Comparison of ENCODE assay signal across 16 cellular contexts in the genomic region with DNA sequence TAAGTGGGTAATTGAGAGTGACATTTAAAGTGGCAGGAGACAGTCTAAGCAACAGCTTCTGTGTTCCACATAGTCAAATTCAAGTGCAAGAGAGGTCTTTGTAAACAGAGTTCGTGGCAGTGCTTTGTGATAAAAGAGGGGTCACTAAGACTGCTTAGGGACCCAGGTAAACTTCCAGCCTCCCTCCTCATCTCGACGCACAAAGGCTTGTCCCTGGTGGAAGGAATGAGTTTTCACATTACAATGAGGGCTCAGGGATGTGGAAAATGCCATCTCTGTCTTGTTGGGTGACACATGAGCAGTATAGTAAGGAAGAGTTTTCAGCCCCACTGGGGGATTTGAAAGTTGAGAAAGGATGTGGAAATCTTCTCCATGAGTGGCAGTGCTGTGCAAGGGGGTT. TPM values are rescaled to one million over a fixed set of nuclear protein-coding genes. Genes with fewer than 3 reads are reported as not detected.
"Had no signal": no experiment of that assay in that cellular context is flagged by ENCODE, and none has a peak within 500 bp of the region (broad histone marks: within the 10 kb centered on the region; RNA-seq: fewer than 3 reads in every experiment).

No MANE protein-coding gene starts in this region.

- H3K9me3 ChIP-seq: esophagus squamous epithelium, heart left ventricle, pancreas, tibial artery, vagina had no signal

- H3K36me3 Mint-ChIP-seq: activated CD4-positive, alpha-beta memory T cell treated with anti-CD3 and anti-CD28 coated beads for 36 hours had no signal

- DNase-seq: activated CD4-positive, alpha-beta memory T cell treated with anti-CD3 and anti-CD28 coated beads for 36 hours; activated CD4-positive, CD25-positive, alpha-beta regulatory T cell treated with anti-CD3 and anti-CD28 coated beads, Interleukin-2, amount 50 U/mL, for 72 hours; activated gamma-delta T cell treated with Interleukin-2 at 50 U/mL for 16 hours; activated T-cell treated with anti-CD3 and anti-CD28 coated beads, Interleukin-2, amount 50 U/mL, for 48 hours; aorta; dorsolateral prefrontal cortex; esophagus squamous epithelium; heart left ventricle; kidney glomerular epithelial cell; pancreas; retina; tibial artery had no signal

- H3K27ac ChIP-seq: dorsolateral prefrontal cortex, esophagus squamous epithelium, heart left ventricle, pancreas, skin epidermis, tibial artery, vagina had no signal

- H3K4me3 ChIP-seq: dorsolateral prefrontal cortex, esophagus squamous epithelium, heart left ventricle, pancreas, skin epidermis, tibial artery, vagina had no signal

- H3K4me3 Mint-ChIP-seq: activated CD4-positive, alpha-beta memory T cell treated with anti-CD3 and anti-CD28 coated beads for 36 hours; T-helper 2 cell treated with Interferon-gamma antibody and Interleukin-4, amounts not matched to agents 5 μg/mL and 100 μg/mL, for 36 hours had no signal

- H3K36me3 ChIP-seq: esophagus squamous epithelium, heart left ventricle, pancreas, tibial artery, vagina had no signal

- H3K27me3 ChIP-seq: dorsolateral prefrontal cortex, esophagus squamous epithelium, tibial artery, vagina had no signal

- H3K27ac Mint-ChIP-seq: activated CD4-positive, alpha-beta memory T cell treated with anti-CD3 and anti-CD28 coated beads for 36 hours; T-helper 2 cell treated with Interferon-gamma antibody and Interleukin-4, amounts not matched to agents 5 μg/mL and 100 μg/mL, for 36 hours had no signal

- ATAC-seq: heart left ventricle, pancreas had no signal

- H3K9me3 Mint-ChIP-seq: activated CD4-positive, alpha-beta memory T cell treated with anti-CD3 and anti-CD28 coated beads for 36 hours; T-helper 2 cell treated with Interferon-gamma antibody and Interleukin-4, amounts not matched to agents 5 μg/mL and 100 μg/mL, for 36 hours had no signal

- H3K4me1 ChIP-seq: esophagus squamous epithelium, heart left ventricle, pancreas, tibial artery, vagina had no signal

- H3K27me3 Mint-ChIP-seq: activated CD4-positive, alpha-beta memory T cell treated with anti-CD3 and anti-CD28 coated beads for 36 hours had no signal

RNA-seq across cellular contexts. Expression of gene GMNC, which starts 7.3 kb away (rescaled TPM):
- total RNA-seq: activated CD4-positive, alpha-beta memory T cell treated with anti-CD3 and anti-CD28 coated beads for 36 hours; aorta; esophagus squamous epithelium; lower leg skin had no signal
- polyA plus RNA-seq: aorta had no signal
